1 cellular context compared by ENCODE assay signal in the genomic region with DNA sequence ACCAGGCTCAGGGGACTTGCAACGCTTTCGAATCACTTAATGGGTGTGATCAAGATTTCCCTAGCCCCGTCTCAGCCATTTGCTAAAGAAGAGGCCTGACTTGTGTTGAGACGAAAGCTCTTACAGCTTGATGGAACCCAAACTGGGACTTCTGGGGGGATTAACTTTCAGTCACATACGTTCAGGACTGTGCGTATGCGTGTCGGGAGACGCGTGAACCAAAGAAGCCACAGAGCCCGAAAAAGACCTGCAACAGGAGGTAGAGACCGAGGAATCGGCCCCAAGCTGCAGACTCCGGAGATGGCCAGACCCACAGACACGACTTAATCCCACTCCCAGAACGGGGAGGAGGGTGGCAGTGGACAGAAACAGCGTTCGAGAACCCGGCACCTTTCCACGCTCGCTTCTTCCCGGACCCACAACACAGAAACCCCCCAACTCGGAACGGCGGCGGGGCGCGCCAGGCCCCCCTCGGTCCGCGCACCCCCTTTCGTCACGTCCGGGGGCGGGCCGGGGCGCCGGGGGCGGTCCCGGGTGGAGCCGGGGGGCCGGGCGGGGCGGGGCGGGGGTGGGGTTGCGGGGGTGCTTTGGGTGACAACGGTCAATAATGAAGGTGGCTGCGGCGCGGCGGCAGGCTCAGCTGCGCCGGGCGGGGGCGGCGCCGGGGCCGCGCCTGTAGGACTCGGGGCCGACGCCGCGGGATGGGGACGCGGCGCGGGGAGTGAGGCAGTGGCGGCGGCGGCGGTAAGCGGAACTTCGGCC.
TF ChIP-seq lines count a peak whose summit lies in the region.

A gene (plus strand): TSS at position 604 of the 762 bp plus-strand sequence. CDS start 256 bp downstream, outside the sequence.

TF ChIP-seq in HepG2, 621 proteins besides CTCF, POLR2A, EP300 and RAD21 (continued from another document):
- TF ChIP-seq ZNF558 (CRISPR knock-in tag; IDR thresholded peaks at IDR 0.05; ENCODE audit: borderline replicate concordance) = peak; percentile 33; the same call in 1 of the 2 replicates
- 0 out of 2 replicates have a peak, but pooled peaks have one; percentile 4 for TF ChIP-seq RARA (CRISPR knock-in tag; IDR thresholded peaks at IDR 0.05)
- no peak for TF ChIP-seq EEA1 (CRISPR knock-in tag; IDR thresholded peaks at IDR 0.05; ENCODE audit: borderline replicate concordance)
- no peak for TF ChIP-seq ZNF768 (CRISPR knock-in tag; IDR thresholded peaks at IDR 0.05)
- no peak for TF ChIP-seq ZFP62 (CRISPR knock-in tag; IDR thresholded peaks at IDR 0.05)
- peak; percentile 58; the same call in 1 of the 2 replicates for TF ChIP-seq SAFB2 (CRISPR knock-in tag; IDR thresholded peaks at IDR 0.05; ENCODE audit: borderline replicate concordance, low read depth)
- TF ChIP-seq CHD2 (IDR thresholded peaks at IDR 0.05; ENCODE audit: low read depth, low read length) = no peak
- TF ChIP-seq, protein P1, sequence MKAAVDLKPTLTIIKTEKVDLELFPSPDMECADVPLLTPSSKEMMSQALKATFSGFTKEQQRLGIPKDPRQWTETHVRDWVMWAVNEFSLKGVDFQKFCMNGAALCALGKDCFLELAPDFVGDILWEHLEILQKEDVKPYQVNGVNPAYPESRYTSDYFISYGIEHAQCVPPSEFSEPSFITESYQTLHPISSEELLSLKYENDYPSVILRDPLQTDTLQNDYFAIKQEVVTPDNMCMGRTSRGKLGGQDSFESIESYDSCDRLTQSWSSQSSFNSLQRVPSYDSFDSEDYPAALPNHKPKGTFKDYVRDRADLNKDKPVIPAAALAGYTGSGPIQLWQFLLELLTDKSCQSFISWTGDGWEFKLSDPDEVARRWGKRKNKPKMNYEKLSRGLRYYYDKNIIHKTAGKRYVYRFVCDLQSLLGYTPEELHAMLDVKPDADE (CRISPR knock-in tag; IDR thresholded peaks at IDR 0.05) = no peak
- TF ChIP-seq, protein P2, sequence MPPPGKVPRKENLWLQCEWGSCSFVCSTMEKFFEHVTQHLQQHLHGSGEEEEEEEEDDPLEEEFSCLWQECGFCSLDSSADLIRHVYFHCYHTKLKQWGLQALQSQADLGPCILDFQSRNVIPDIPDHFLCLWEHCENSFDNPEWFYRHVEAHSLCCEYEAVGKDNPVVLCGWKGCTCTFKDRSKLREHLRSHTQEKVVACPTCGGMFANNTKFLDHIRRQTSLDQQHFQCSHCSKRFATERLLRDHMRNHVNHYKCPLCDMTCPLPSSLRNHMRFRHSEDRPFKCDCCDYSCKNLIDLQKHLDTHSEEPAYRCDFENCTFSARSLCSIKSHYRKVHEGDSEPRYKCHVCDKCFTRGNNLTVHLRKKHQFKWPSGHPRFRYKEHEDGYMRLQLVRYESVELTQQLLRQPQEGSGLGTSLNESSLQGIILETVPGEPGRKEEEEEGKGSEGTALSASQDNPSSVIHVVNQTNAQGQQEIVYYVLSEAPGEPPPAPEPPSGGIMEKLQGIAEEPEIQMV (CRISPR knock-in tag; IDR thresholded peaks at IDR 0.05; ENCODE audit: low read depth) = peak; percentile 64; the same call in 1 of the 2 replicates
- 0 out of 2 replicates have a peak, but pooled peaks have one; percentile 26 for TF ChIP-seq ZNF138 (CRISPR knock-in tag; IDR thresholded peaks at IDR 0.05; ENCODE audit: low read depth)
- TF ChIP-seq, protein P3, sequence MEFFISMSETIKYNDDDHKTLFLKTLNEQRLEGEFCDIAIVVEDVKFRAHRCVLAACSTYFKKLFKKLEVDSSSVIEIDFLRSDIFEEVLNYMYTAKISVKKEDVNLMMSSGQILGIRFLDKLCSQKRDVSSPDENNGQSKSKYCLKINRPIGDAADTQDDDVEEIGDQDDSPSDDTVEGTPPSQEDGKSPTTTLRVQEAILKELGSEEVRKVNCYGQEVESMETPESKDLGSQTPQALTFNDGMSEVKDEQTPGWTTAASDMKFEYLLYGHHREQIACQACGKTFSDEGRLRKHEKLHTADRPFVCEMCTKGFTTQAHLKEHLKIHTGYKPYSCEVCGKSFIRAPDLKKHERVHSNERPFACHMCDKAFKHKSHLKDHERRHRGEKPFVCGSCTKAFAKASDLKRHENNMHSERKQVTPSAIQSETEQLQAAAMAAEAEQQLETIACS (CRISPR knock-in tag; IDR thresholded peaks at IDR 0.05) = peak; percentile 30; the same call in 1 of the 2 replicates
- TF ChIP-seq, protein P4, sequence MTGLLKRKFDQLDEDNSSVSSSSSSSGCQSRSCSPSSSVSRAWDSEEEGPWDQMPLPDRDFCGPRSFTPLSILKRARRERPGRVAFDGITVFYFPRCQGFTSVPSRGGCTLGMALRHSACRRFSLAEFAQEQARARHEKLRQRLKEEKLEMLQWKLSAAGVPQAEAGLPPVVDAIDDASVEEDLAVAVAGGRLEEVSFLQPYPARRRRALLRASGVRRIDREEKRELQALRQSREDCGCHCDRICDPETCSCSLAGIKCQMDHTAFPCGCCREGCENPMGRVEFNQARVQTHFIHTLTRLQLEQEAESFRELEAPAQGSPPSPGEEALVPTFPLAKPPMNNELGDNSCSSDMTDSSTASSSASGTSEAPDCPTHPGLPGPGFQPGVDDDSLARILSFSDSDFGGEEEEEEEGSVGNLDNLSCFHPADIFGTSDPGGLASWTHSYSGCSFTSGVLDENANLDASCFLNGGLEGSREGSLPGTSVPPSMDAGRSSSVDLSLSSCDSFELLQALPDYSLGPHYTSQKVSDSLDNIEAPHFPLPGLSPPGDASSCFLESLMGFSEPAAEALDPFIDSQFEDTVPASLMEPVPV (CRISPR knock-in tag; IDR thresholded peaks at IDR 0.05) = no peak
- no peak for TF ChIP-seq ZBTB38 (CRISPR knock-in tag; IDR thresholded peaks at IDR 0.05)
- TF ChIP-seq ASH2L (IDR thresholded peaks at IDR 0.05; ENCODE audit: insufficient read length, low read depth, low read length) = peak; percentile 45
- peak; percentile 81 for TF ChIP-seq KMT2B (CRISPR knock-in tag; IDR thresholded peaks at IDR 0.05)
- no peak for TF ChIP-seq HOXA7 (CRISPR knock-in tag; IDR thresholded peaks at IDR 0.05)
- no peak for TF ChIP-seq HIVEP1 (CRISPR knock-in tag; IDR thresholded peaks at IDR 0.05)
- peak; percentile 77 for TF ChIP-seq KAT8 (CRISPR knock-in tag; IDR thresholded peaks at IDR 0.05)
- TF ChIP-seq, protein P5, sequence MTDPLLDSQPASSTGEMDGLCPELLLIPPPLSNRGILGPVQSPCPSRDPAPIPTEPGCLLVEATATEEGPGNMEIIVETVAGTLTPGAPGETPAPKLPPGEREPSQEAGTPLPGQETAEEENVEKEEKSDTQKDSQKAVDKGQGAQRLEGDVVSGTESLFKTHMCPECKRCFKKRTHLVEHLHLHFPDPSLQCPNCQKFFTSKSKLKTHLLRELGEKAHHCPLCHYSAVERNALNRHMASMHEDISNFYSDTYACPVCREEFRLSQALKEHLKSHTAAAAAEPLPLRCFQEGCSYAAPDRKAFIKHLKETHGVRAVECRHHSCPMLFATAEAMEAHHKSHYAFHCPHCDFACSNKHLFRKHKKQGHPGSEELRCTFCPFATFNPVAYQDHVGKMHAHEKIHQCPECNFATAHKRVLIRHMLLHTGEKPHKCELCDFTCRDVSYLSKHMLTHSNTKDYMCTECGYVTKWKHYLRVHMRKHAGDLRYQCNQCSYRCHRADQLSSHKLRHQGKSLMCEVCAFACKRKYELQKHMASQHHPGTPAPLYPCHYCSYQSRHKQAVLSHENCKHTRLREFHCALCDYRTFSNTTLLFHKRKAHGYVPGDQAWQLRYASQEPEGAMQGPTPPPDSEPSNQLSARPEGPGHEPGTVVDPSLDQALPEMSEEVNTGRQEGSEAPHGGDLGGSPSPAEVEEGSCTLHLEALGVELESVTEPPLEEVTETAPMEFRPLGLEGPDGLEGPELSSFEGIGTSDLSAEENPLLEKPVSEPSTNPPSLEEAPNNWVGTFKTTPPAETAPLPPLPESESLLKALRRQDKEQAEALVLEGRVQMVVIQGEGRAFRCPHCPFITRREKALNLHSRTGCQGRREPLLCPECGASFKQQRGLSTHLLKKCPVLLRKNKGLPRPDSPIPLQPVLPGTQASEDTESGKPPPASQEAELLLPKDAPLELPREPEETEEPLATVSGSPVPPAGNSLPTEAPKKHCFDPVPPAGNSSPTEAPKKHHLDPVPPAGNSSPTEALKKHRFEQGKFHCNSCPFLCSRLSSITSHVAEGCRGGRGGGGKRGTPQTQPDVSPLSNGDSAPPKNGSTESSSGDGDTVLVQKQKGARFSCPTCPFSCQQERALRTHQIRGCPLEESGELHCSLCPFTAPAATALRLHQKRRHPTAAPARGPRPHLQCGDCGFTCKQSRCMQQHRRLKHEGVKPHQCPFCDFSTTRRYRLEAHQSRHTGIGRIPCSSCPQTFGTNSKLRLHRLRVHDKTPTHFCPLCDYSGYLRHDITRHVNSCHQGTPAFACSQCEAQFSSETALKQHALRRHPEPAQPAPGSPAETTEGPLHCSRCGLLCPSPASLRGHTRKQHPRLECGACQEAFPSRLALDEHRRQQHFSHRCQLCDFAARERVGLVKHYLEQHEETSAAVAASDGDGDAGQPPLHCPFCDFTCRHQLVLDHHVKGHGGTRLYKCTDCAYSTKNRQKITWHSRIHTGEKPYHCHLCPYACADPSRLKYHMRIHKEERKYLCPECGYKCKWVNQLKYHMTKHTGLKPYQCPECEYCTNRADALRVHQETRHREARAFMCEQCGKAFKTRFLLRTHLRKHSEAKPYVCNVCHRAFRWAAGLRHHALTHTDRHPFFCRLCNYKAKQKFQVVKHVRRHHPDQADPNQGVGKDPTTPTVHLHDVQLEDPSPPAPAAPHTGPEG (CRISPR knock-in tag; IDR thresholded peaks at IDR 0.05) = 0 out of 2 replicates have a peak, but pooled peaks have one; percentile 22
- no peak for TF ChIP-seq ZNF589 (CRISPR knock-in tag; conservative IDR thresholded peaks at IDR 0.05)
- TF ChIP-seq ZBTB21 (CRISPR knock-in tag; IDR thresholded peaks at IDR 0.05) = no peak
- no peak for TF ChIP-seq ZNF3 (CRISPR knock-in tag; IDR thresholded peaks at IDR 0.05)
- TF ChIP-seq, protein P6, sequence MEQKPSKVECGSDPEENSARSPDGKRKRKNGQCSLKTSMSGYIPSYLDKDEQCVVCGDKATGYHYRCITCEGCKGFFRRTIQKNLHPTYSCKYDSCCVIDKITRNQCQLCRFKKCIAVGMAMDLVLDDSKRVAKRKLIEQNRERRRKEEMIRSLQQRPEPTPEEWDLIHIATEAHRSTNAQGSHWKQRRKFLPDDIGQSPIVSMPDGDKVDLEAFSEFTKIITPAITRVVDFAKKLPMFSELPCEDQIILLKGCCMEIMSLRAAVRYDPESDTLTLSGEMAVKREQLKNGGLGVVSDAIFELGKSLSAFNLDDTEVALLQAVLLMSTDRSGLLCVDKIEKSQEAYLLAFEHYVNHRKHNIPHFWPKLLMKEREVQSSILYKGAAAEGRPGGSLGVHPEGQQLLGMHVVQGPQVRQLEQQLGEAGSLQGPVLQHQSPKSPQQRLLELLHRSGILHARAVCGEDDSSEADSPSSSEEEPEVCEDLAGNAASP (CRISPR knock-in tag; IDR thresholded peaks at IDR 0.05; ENCODE audit: borderline replicate concordance) = no peak
- 0 out of 2 replicates have a peak, but pooled peaks have one; percentile 24 for TF ChIP-seq MYC (CRISPR knock-in tag; IDR thresholded peaks at IDR 0.05; ENCODE audit: borderline replicate concordance)
- no peak for TF ChIP-seq ZNF772 (CRISPR knock-in tag; IDR thresholded peaks at IDR 0.05)
- TF ChIP-seq, protein P7, sequence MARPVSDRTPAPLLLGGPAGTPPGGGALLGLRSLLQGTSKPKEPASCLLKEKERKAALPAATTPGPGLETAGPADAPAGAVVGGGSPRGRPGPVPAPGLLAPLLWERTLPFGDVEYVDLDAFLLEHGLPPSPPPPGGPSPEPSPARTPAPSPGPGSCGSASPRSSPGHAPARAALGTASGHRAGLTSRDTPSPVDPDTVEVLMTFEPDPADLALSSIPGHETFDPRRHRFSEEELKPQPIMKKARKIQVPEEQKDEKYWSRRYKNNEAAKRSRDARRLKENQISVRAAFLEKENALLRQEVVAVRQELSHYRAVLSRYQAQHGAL (CRISPR knock-in tag; IDR thresholded peaks at IDR 0.05; ENCODE audit: not compliant biosample characterization) = peak; percentile 74
- TF ChIP-seq, protein P8, sequence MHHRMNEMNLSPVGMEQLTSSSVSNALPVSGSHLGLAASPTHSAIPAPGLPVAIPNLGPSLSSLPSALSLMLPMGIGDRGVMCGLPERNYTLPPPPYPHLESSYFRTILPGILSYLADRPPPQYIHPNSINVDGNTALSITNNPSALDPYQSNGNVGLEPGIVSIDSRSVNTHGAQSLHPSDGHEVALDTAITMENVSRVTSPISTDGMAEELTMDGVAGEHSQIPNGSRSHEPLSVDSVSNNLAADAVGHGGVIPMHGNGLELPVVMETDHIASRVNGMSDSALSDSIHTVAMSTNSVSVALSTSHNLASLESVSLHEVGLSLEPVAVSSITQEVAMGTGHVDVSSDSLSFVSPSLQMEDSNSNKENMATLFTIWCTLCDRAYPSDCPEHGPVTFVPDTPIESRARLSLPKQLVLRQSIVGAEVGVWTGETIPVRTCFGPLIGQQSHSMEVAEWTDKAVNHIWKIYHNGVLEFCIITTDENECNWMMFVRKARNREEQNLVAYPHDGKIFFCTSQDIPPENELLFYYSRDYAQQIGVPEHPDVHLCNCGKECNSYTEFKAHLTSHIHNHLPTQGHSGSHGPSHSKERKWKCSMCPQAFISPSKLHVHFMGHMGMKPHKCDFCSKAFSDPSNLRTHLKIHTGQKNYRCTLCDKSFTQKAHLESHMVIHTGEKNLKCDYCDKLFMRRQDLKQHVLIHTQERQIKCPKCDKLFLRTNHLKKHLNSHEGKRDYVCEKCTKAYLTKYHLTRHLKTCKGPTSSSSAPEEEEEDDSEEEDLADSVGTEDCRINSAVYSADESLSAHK (CRISPR knock-in tag; IDR thresholded peaks at IDR 0.05; ENCODE audit: borderline replicate concordance) = no peak
TF ChIP-seq in HepG2: peak in this region for 98.
